8 cellular contexts compared by ENCODE assay signal in genomic region chr17:29615492-29616299, GRCh38. TPM values are rescaled to one million over a fixed set of nuclear protein-coding genes. Genes with fewer than 3 reads are reported as not detected.
DNase-seq lines count a peak whose midpoint lies in the region; ATAC-seq and TF ChIP-seq lines count a peak whose summit lies in the region.

No MANE protein-coding gene starts in this region.

- no peak overlapping the region for H3K27ac ChIP-seq in SJCRH30

- DNase-seq in ELF-1 (ENCODE audit: low read depth, low spot score) (peak; percentile 91), NOMO-1 (lab: John Stamatoyannopoulos, UW; ENCODE audit: unreplicated experiment in 2 of 2) (peak; percentile 68 to 88), erythroblast (lab: John Stamatoyannopoulos, UW) (peak; percentile 86 to 91), SJCRH30 (no peak)
- DNase-seq in activated T-cell treated with anti-CD3 and anti-CD28 coated beads, Interleukin-2, amount 50 U/mL, for 48 hours: peak; percentile 92
- peak; percentile 73 for DNase-seq in stimulated activated CD8-positive, alpha-beta memory T cell treated with anti-CD3 and anti-CD28 coated beads, Interleukin-4, amount 100 ng/mL, for 24 hours (ENCODE audit: low read depth)

- H3K4me3 ChIP-seq in mononuclear cell (ENCODE audit: low read length) (peak overlapping the region; percentile 28), SJCRH30 (no peak overlapping the region)

- H3K27me3 ChIP-seq in mononuclear cell (ENCODE audit: insufficient read depth, low read length) (peaks cover 12% of the 10 kb centered on the region), SJCRH30 (no peaks in the 10 kb centered on the region)

- peaks cover 58% of the 10 kb centered on the region for H3K4me1 ChIP-seq in mononuclear cell (ENCODE audit: insufficient read depth, low read length)
- peaks cover 12% of the 10 kb centered on the region for H3K4me1 ChIP-seq in SJCRH30

- peaks cover 26% of the 10 kb centered on the region for H3K36me3 ChIP-seq in SJCRH30

- TF ChIP-seq POLR2A in erythroblast (IDR thresholded peaks at IDR 0.05; ENCODE audit: low read length): no peak

- peak; percentile 59 for ATAC-seq in HG02763 (IDR thresholded peaks at IDR 0.05; ENCODE audit: unreplicated experiment)

- no peaks in the 10 kb centered on the region for H3K9me3 ChIP-seq in mononuclear cell (ENCODE audit: low read depth, low read length)
- H3K9me3 ChIP-seq in SJCRH30 (replicated peaks): 0 out of 2 replicates have a peak, but pooled peaks cover 3% of the 10 kb centered on the region

RNA-seq across cellular contexts. Expression of gene CORO6, which starts 7.0 kb away (rescaled TPM):
- 0.31 TPM for total RNA-seq in mononuclear cell
- total RNA-seq in SJCRH30 (2014; rRNA removed; shearing (Covaris generic)): 11.7 and 14.7 TPM in 2 replicates

RNA-seq across cellular contexts. Expression of gene ANKRD13B, which starts 22.8 kb away (rescaled TPM):
- total RNA-seq in mononuclear cell: 1.3 TPM
- total RNA-seq in SJCRH30 (2014; rRNA removed; shearing (Covaris generic)): 18.1 and 19.2 TPM in 2 replicates

RNA-seq across cellular contexts. Expression of gene GIT1, which starts 26.2 kb away (rescaled TPM):
- total RNA-seq in mononuclear cell: 17.5 TPM
- total RNA-seq in SJCRH30 (2014; rRNA removed; shearing (Covaris generic)): 42.4 and 42.6 TPM in 2 replicates

RNA-seq across cellular contexts. Expression of gene TP53I13, which starts 47.2 kb away (rescaled TPM):
- total RNA-seq in mononuclear cell: 25.0 TPM
- 45.0 and 48.0 TPM in 2 replicates for total RNA-seq in SJCRH30 (2014; rRNA removed; shearing (Covaris generic))

RNA-seq across cellular contexts. Expression of gene ABHD15, which starts 48.9 kb away (rescaled TPM):
- 8.9 TPM for total RNA-seq in mononuclear cell
- total RNA-seq in SJCRH30 (2014; rRNA removed; shearing (Covaris generic)): 16.2 and 18.5 TPM in 2 replicates

Comparison
In these comparisons a context has a peak if more than half of its experiments do, and no peak if none do; other contexts are left out.
1. DNase-seq: peak in ELF-1 (single experiment), NOMO-1 (2 of 2), activated T-cell treated with anti-CD3 and anti-CD28 coated beads, Interleukin-2, amount 50 U/mL, for 48 hours (2 of 2), erythroblast (2 of 2) and stimulated activated CD8-positive, alpha-beta memory T cell treated with anti-CD3 and anti-CD28 coated beads, Interleukin-4, amount 100 ng/mL, for 24 hours (single experiment); none in SJCRH30 (0 of 2).